Comparison of ENCODE assay signal across 12 cellular contexts in the genomic region with DNA sequence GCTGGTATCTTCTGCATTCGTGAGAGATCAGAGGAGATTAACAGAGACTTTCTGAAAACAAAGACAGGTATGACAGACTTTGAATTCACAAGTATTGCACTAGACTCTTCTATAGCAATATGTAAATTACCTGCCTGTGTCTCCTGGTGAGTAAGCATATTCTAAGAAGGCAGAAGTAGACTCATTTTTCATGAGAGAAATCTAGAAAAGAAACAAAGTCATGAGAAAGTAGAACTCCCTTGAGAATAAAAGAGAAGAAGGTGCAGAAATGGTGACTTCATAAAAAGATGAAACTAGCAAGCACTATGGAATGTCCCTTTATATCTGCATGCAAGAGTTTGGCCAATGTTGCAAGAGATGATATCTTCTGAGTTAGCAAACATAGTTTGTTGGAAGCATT.
DNase-seq lines count a peak whose midpoint lies in the region; ATAC-seq and TF ChIP-seq lines count a peak whose summit lies in the region.
"Had no signal": no experiment of that assay in that cellular context is flagged by ENCODE, and none has a peak within 500 bp of the region (broad histone marks: within the 10 kb centered on the region; RNA-seq: fewer than 3 reads in every experiment).

No MANE protein-coding gene starts in this region.

- no peak for DNase-seq in activated CD4-positive, CD25-positive, alpha-beta regulatory T cell (lab: John Stamatoyannopoulos, UW)
- peak; percentile 19 for DNase-seq in epithelial cell of esophagus (ENCODE audit: low read depth)
- no peak for DNase-seq in suprapubic skin (ENCODE audit: low spot score in 2 of 2)
- no peak for DNase-seq in NCI-H446 (lab: John Stamatoyannopoulos, UW)
- DNase-seq in kidney tubule cell (ENCODE audit: low spot score) = no peak
- DNase-seq: 8988T, mucosa of descending colon, PC-3, right cardiac atrium had no signal

- no peaks in the 10 kb centered on the region for H3K36me3 ChIP-seq in suprapubic skin

- TF ChIP-seq CTCF in epithelial cell of esophagus (IDR thresholded peaks at IDR 0.05; ENCODE audit: insufficient read depth, low read depth, low read length, missing control alignments) = no peak
- no peak for TF ChIP-seq CTCF in suprapubic skin (IDR thresholded peaks at IDR 0.05)

- no peaks in the 10 kb centered on the region for H3K27me3 ChIP-seq in suprapubic skin

- TF ChIP-seq EP300 in suprapubic skin (IDR thresholded peaks at IDR 0.05) = no peak

- ATAC-seq in activated CD4-positive, CD25-positive, alpha-beta regulatory T cell treated with anti-CD3 and anti-CD28 coated beads, Interleukin-2, amount 50 U/mL, for 24 hours = peak; percentile 51 to 62
- ATAC-seq in GM21526 (IDR thresholded peaks at IDR 0.05; ENCODE audit: low FRiP score, unreplicated experiment) (peak; percentile 93), HG03060 (IDR thresholded peaks at IDR 0.05; ENCODE audit: low read depth, unreplicated experiment) (peak; percentile 95)
- ATAC-seq: mucosa of descending colon, PC-3, right cardiac atrium had no signal

- H3K4me1 ChIP-seq in suprapubic skin = no peaks in the 10 kb centered on the region

- no peak overlapping the region for H3K4me3 ChIP-seq in epithelial cell of esophagus (ENCODE audit: low read length)
- no peak overlapping the region for H3K4me3 ChIP-seq in suprapubic skin
- H3K4me3 ChIP-seq: mucosa of descending colon had no signal

- TF ChIP-seq POLR2A in suprapubic skin (IDR thresholded peaks at IDR 0.05) = no peak

- 49% methylated on average over 1 of the region's 1 CpG for WGBS in suprapubic skin

- no peak overlapping the region for H3K27ac ChIP-seq in suprapubic skin

- no peaks in the 10 kb centered on the region for H3K9me3 ChIP-seq in suprapubic skin
- H3K9me3 ChIP-seq: mucosa of descending colon had no signal
